Comparison of ENCODE assay signal across 14 cellular contexts in genomic region chr16:53212899-53213235, GRCh38.
DNase-seq lines count a peak whose midpoint lies in the region; ATAC-seq, FAIRE-seq and TF ChIP-seq lines count a peak whose summit lies in the region.
"Had no signal": no experiment of that assay in that cellular context is flagged by ENCODE, and none has a peak within 500 bp of the region (broad histone marks: within the 10 kb centered on the region; RNA-seq: fewer than 3 reads in every experiment).

No MANE protein-coding gene starts in this region.

- H3K4me1 Mint-ChIP-seq in natural killer cell (peaks cover 48 to 57% of the 10 kb centered on the region in 2 donors), nephron (peaks cover 47% of the 10 kb centered on the region)
- H3K4me1 Mint-ChIP-seq in natural killer cell treated with Interleukin-12 subunit alpha and Interleukin-12 subunit beta and Interleukin-15 and Interleukin-18, amount 100 ng/mL, for 72 hours (ENCODE audit: low read depth in 2 of 2): peaks cover 27 to 35% of the 10 kb centered on the region in 2 donors

- peak overlapping the region in 7 of 59 donors; percentile 6 to 51 (median 17) for H3K27ac ChIP-seq in dorsolateral prefrontal cortex
- H3K27ac ChIP-seq: tibial nerve had no signal

- H3K27ac Mint-ChIP-seq in natural killer cell: peak overlapping the region; percentile 37 to 68
- H3K27ac Mint-ChIP-seq in natural killer cell treated with Interleukin-12 subunit alpha and Interleukin-12 subunit beta and Interleukin-15 and Interleukin-18, amount 100 ng/mL, for 72 hours: no peak overlapping the region
- H3K27ac Mint-ChIP-seq in nephron: peak overlapping the region; percentile 10 to 66 (median 48)
- H3K27ac Mint-ChIP-seq: IgD-negative memory B cell had no signal

- no peak for FAIRE-seq in GM19239 (lab: Jason Lieb, UNC)
- FAIRE-seq: endometrium had no signal

- H3K4me3 Mint-ChIP-seq in natural killer cell (no peak overlapping the region), nephron (peak overlapping the region; percentile 64 to 66 (median 65))
- H3K4me3 Mint-ChIP-seq in natural killer cell treated with Interleukin-12 subunit alpha and Interleukin-12 subunit beta and Interleukin-15 and Interleukin-18, amount 100 ng/mL, for 72 hours: no peak overlapping the region

- H3K9me3 Mint-ChIP-seq in natural killer cell: no peaks in the 10 kb centered on the region
- H3K9me3 Mint-ChIP-seq in natural killer cell treated with Interleukin-12 subunit alpha and Interleukin-12 subunit beta and Interleukin-15 and Interleukin-18, amount 100 ng/mL, for 72 hours: no peaks in the 10 kb centered on the region
- H3K9me3 Mint-ChIP-seq in nephron: no peaks in the 10 kb centered on the region
- H3K9me3 Mint-ChIP-seq: IgD-negative memory B cell had no signal

- H3K4me3 ChIP-seq in dorsolateral prefrontal cortex: peak overlapping the region in 45 of 59 donors; percentile 0 to 81 (median 63)

- no peaks in the 10 kb centered on the region for H3K36me3 Mint-ChIP-seq in natural killer cell
- H3K36me3 Mint-ChIP-seq in natural killer cell treated with Interleukin-12 subunit alpha and Interleukin-12 subunit beta and Interleukin-15 and Interleukin-18, amount 100 ng/mL, for 72 hours: peaks cover 5% of the 10 kb centered on the region
- peaks cover 42% of the 10 kb centered on the region for H3K36me3 Mint-ChIP-seq in nephron (ENCODE audit: low read depth)

- no peak for ATAC-seq in natural killer cell
- ATAC-seq in natural killer cell treated with Interleukin-12 subunit alpha and Interleukin-12 subunit beta and Interleukin-15 and Interleukin-18, amount 100 ng/mL, for 72 hours: no peak
- no peak for ATAC-seq in GM21381 (IDR thresholded peaks at IDR 0.05; ENCODE audit: unreplicated experiment)

- intact Hi-C loops in natural killer cell (cut with micrococcal nuclease): no loop called here
- intact Hi-C loops in dorsolateral prefrontal cortex (cut with DNase I): no loop called here

- H3K27me3 Mint-ChIP-seq in natural killer cell (ENCODE audit: low read depth in 2 of 2): no peaks in the 10 kb centered on the region
- no peaks in the 10 kb centered on the region for H3K27me3 Mint-ChIP-seq in natural killer cell treated with Interleukin-12 subunit alpha and Interleukin-12 subunit beta and Interleukin-15 and Interleukin-18, amount 100 ng/mL, for 72 hours
- no peaks in the 10 kb centered on the region for H3K27me3 Mint-ChIP-seq in nephron (ENCODE audit: low read depth)
- H3K27me3 Mint-ChIP-seq: IgD-negative memory B cell had no signal

- no peak for TF ChIP-seq CTCF in natural killer cell (IDR thresholded peaks at IDR 0.05)
- no peak for TF ChIP-seq CTCF in dorsolateral prefrontal cortex (IDR thresholded peaks at IDR 0.05 in 54 of 56, conservative IDR thresholded peaks at IDR 0.05 in 2 of 56; ENCODE audit: low read depth in 1 of 56, partially characterized antibody in 56 of 56)
- TF ChIP-seq CTCF in nephron (IDR thresholded peaks at IDR 0.05; ENCODE audit: unreplicated experiment in 3 of 3): no peak

- no peak for DNase-seq in natural killer cell
- no peak for DNase-seq in natural killer cell treated with Interleukin-12 subunit alpha and Interleukin-12 subunit beta and Interleukin-15 and Interleukin-18, amount 100 ng/mL, for 72 hours (ENCODE audit: low spot score)
- DNase-seq in dorsolateral prefrontal cortex: no peak
- no peak for DNase-seq in SK-N-DZ (ENCODE audit: low spot score)
- DNase-seq in GM19239 (ENCODE audit: insufficient read length, low spot score): no peak
- no peak for DNase-seq in KG1 (lab: John Stamatoyannopoulos, UW)
- DNase-seq: activated CD4-positive, alpha-beta T cell treated with anti-CD3 and anti-CD28 coated beads, Interleukin-2, amount 50 U/mL, for 4 hours; DMS53; NCI-H526 had no signal

- no peaks in the 10 kb centered on the region for H3K27me3 ChIP-seq in dorsolateral prefrontal cortex
- H3K27me3 ChIP-seq: tibial nerve had no signal

Comparison
In these comparisons a context has a peak if more than half of its experiments do, and no peak if none do; other contexts are left out.
1. H3K27ac Mint-ChIP-seq: peak in natural killer cell (2 of 2) and nephron (3 of 3); none in natural killer cell treated with Interleukin-12 subunit alpha and Interleukin-12 subunit beta and Interleukin-15 and Interleukin-18, amount 100 ng/mL, for 72 hours (0 of 2).
2. H3K4me3 Mint-ChIP-seq: peak in nephron (3 of 3); none in natural killer cell (single experiment) and natural killer cell treated with Interleukin-12 subunit alpha and Interleukin-12 subunit beta and Interleukin-15 and Interleukin-18, amount 100 ng/mL, for 72 hours (single experiment).